8 cellular contexts compared by ENCODE assay signal in genomic region chr5:142063878-142064331, GRCh38. TPM values are rescaled to one million over a fixed set of nuclear protein-coding genes. Genes with fewer than 3 reads are reported as not detected.
DNase-seq lines count a peak whose midpoint lies in the region; ATAC-seq and TF ChIP-seq lines count a peak whose summit lies in the region.

No MANE protein-coding gene starts in this region.

- 21 to 27% methylated on average over 10 of the region's 10 CpGs for WGBS in mesodermal cell (ENCODE audit: insufficient coverage in 2 of 2), 2 experiments

- intact Hi-C loops in tibial artery (cut with DNase I; ENCODE audit: low total_unique reads) = loop anchor here (5.0 kb wide), 1 partner anchor 43 kb away; the partner anchor contains the start of gene NDFIP1

- H3K36me3 ChIP-seq in MG63 (no peaks in the 10 kb centered on the region), mesodermal cell (ENCODE audit: control insufficient read depth, insufficient read depth, low read length) (no peaks in the 10 kb centered on the region), tibial artery (no peaks in the 10 kb centered on the region)

- H3K4me1 Mint-ChIP-seq in effector memory CD8-positive, alpha-beta T cell (ENCODE audit: low read depth in 2 of 2) = peaks cover 10 to 12% of the 10 kb centered on the region in 2 donors

- no peaks in the 10 kb centered on the region for H3K9me3 Mint-ChIP-seq in effector memory CD8-positive, alpha-beta T cell

- no peak for TF ChIP-seq CTCF in tibial artery (IDR thresholded peaks at IDR 0.05)

- no peaks in the 10 kb centered on the region for H3K36me3 Mint-ChIP-seq in effector memory CD8-positive, alpha-beta T cell (ENCODE audit: insufficient read depth)

- H3K4me3 Mint-ChIP-seq in effector memory CD8-positive, alpha-beta T cell = peak overlapping the region; percentile 61 to 67

- H3K9me3 ChIP-seq in MG63 (no peaks in the 10 kb centered on the region), mesodermal cell (ENCODE audit: control insufficient read depth, low read length) (no peaks in the 10 kb centered on the region), tibial artery (no peaks in the 10 kb centered on the region)

- no peak overlapping the region for H3K4me3 ChIP-seq in MG63
- H3K4me3 ChIP-seq in mesodermal cell (ENCODE audit: extremely low read depth, insufficient read depth, low read length, poor library complexity, severe bottlenecking) = no peak overlapping the region
- H3K4me3 ChIP-seq in tibial artery = peak overlapping the region; percentile 0 to 1

- H3K27me3 Mint-ChIP-seq in effector memory CD8-positive, alpha-beta T cell = no peaks in the 10 kb centered on the region

- DNase-seq in C1 segment of cervical spinal cord (lab: John Stamatoyannopoulos, UW) = peak; percentile 56 to 99 (median 94)
- DNase-seq in MG63 = peak; percentile 74
- peak; percentile 30 for DNase-seq in activated CD4-positive, alpha-beta T cell treated with anti-CD3 and anti-CD28 coated beads, Interleukin-2, amount 50 U/mL, for 1 hour
- DNase-seq in effector memory CD8-positive, alpha-beta T cell = peak in 2 of 3 experiments; percentile 16 to 20
- peak; percentile 88 to 98 for DNase-seq in tibial artery

- peaks cover 11% of the 10 kb centered on the region for H3K4me1 ChIP-seq in mesodermal cell (ENCODE audit: control insufficient read depth, insufficient read depth, low read length, poor library complexity, severe bottlenecking)
- H3K4me1 ChIP-seq in tibial artery = peaks cover 0 to 43% (median 32%) of the 10 kb centered on the region in 4 donors

- H3K27me3 ChIP-seq in MG63 (no peaks in the 10 kb centered on the region), tibial artery (no peaks in the 10 kb centered on the region)

- peak overlapping the region; percentile 93 for H3K27ac ChIP-seq in mesodermal cell (ENCODE audit: low read depth, low read length, severe bottlenecking)
- H3K27ac ChIP-seq in tibial artery = peak overlapping the region; percentile 82 to 86

- peak overlapping the region in 1 of 2 donors; percentile 67 for H3K27ac Mint-ChIP-seq in effector memory CD8-positive, alpha-beta T cell

- peak; percentile 84 for ATAC-seq in effector memory CD8-positive, alpha-beta T cell (replicated peaks)
- no peak for ATAC-seq in GM21526 (IDR thresholded peaks at IDR 0.05; ENCODE audit: low FRiP score, unreplicated experiment)
- ATAC-seq in HG03432 (IDR thresholded peaks at IDR 0.05; ENCODE audit: unreplicated experiment) = no peak

RNA-seq across cellular contexts. Expression of gene NDFIP1, which starts 44.7 kb away (rescaled TPM):
- total RNA-seq in MG63 (2014; rRNA removed; shearing (Covaris generic); ENCODE audit: low replicate concordance) = 53.4 and 113 TPM in 2 replicates
- polyA plus RNA-seq in mesodermal cell (2013, experiment 1 of 2) = 46.7 TPM
- polyA plus RNA-seq in mesodermal cell (2013, experiment 2 of 2) = 49.4 TPM

RNA-seq across cellular contexts. Expression of gene GNPDA1, which starts 51.1 kb away (rescaled TPM):
- total RNA-seq in MG63 (2014; rRNA removed; shearing (Covaris generic); ENCODE audit: low replicate concordance) = 57.4 and 67.5 TPM in 2 replicates
- polyA plus RNA-seq in mesodermal cell (2013, experiment 1 of 2) = 65.8 TPM
- polyA plus RNA-seq in mesodermal cell (2013, experiment 2 of 2) = 58.3 TPM

Comparison
In these comparisons a context has a peak if more than half of its experiments do, and no peak if none do; other contexts are left out.
1. DNase-seq: peak in every context shown above with its lines; median percentile 94 in C1 segment of cervical spinal cord; 93 in tibial artery; 74 in MG63; 30 in activated CD4-positive, alpha-beta T cell treated with anti-CD3 and anti-CD28 coated beads, Interleukin-2, amount 50 U/mL, for 1 hour; 18 in effector memory CD8-positive, alpha-beta T cell.
2. H3K4me3 ChIP-seq: peak in tibial artery (2 of 2); none in MG63 (single experiment) and mesodermal cell (single experiment).